Comparison of ENCODE assay signal across 11 cellular contexts in the genomic region with DNA sequence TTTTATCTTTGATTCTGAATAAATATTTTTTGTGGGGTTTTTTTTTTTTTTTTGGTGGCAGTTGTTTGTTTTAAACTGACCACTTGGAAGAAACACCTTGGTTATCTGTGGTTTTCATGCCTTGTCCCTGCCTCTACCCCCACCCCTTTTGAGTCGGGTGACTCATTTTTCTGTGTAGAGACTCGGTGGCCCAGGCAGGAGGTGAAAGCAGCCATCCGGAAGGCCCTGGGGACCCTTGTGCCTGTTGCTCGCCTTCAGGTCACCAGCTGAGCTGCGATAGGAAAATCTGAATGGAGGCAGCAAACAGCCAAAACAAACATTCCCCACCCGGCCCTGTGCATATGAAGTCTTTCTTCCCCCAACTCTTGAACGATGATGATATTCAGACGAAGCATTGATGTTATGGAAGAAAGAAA. TPM values are rescaled to one million over a fixed set of nuclear protein-coding genes. Genes with fewer than 3 reads are reported as not detected.
DNase-seq lines count a peak whose midpoint lies in the region; ATAC-seq lines count a peak whose summit lies in the region.
"Had no signal": no experiment of that assay in that cellular context is flagged by ENCODE, and none has a peak within 500 bp of the region (broad histone marks: within the 10 kb centered on the region; RNA-seq: fewer than 3 reads in every experiment).

No MANE protein-coding gene starts in this region.

- H3K27ac ChIP-seq in HUES48 (ENCODE audit: low read depth, low read length) (peak overlapping the region; percentile 35), stomach smooth muscle (ENCODE audit: low read length) (peak overlapping the region; percentile 95)

- H3K9me3 ChIP-seq in HUES48 (ENCODE audit: control insufficient read depth, insufficient read depth, low read length) (no peaks in the 10 kb centered on the region), stomach smooth muscle (ENCODE audit: control insufficient read depth in 2 of 2, low read length in 2 of 2) (no peaks in the 10 kb centered on the region)
- H3K9me3 ChIP-seq: HAP-1, SK-N-SH had no signal

- H3K9ac ChIP-seq in HUES48 (ENCODE audit: low read depth, low read length) (no peak overlapping the region), stomach smooth muscle (ENCODE audit: low read length in 2 of 2) (no peak overlapping the region)
- H3K9ac ChIP-seq: SK-N-SH had no signal

- H3K9me3 Mint-ChIP-seq in dendritic cell treated with granulocyte-macrophage colony-stimulating factor and Interleukin-4, amounts not matched to agents 40 ng/mL and 50 ng/mL, for 4 days = no peaks in the 10 kb centered on the region

- DNase-seq in lung microvascular endothelial cell (ENCODE audit: low read depth in 2 of 2) (peak; percentile 81 to 90), NCI-H2029 (lab: John Stamatoyannopoulos, UW) (no peak), NCI-H748 treated with DMSO at 0.1 percent for 48 hours (lab: John Stamatoyannopoulos, UW) (no peak), cerebellar nuclear complex (lab: John Stamatoyannopoulos, UW) (no peak)
- DNase-seq: activated CD8-positive, alpha-beta memory T cell treated with anti-CD3 and anti-CD28 coated beads, Interleukin-2, amount 10 ng/mL, durations not matched to agents 7 days and 5 days; SK-N-SH had no signal

- peaks cover 28% of the 10 kb centered on the region for H3K36me3 ChIP-seq in HUES48 (ENCODE audit: control insufficient read depth, insufficient read depth, low read length)
- H3K36me3 ChIP-seq in stomach smooth muscle (ENCODE audit: control insufficient read depth in 2 of 2, insufficient read depth in 2 of 2, low read length in 2 of 2) = peaks cover 30 to 37% of the 10 kb centered on the region in 2 donors

- H3K27me3 ChIP-seq in HUES48 (ENCODE audit: control insufficient read depth, insufficient read depth, low read length) (no peaks in the 10 kb centered on the region), stomach smooth muscle (ENCODE audit: control insufficient read depth in 1 of 2, insufficient read depth in 2 of 2, low read length in 2 of 2) (no peaks in the 10 kb centered on the region)

- H3K27ac Mint-ChIP-seq in dendritic cell treated with granulocyte-macrophage colony-stimulating factor and Interleukin-4, amounts not matched to agents 40 ng/mL and 50 ng/mL, for 4 days = peak overlapping the region; percentile 83

- H3K4me1 Mint-ChIP-seq in dendritic cell treated with granulocyte-macrophage colony-stimulating factor and Interleukin-4, amounts not matched to agents 40 ng/mL and 50 ng/mL, for 4 days (ENCODE audit: low read depth) = peaks cover 91% of the 10 kb centered on the region

- H3K27me3 Mint-ChIP-seq in dendritic cell treated with granulocyte-macrophage colony-stimulating factor and Interleukin-4, amounts not matched to agents 40 ng/mL and 50 ng/mL, for 4 days = no peaks in the 10 kb centered on the region
- H3K27me3 Mint-ChIP-seq: activated CD8-positive, alpha-beta memory T cell treated with anti-CD3 and anti-CD28 coated beads, Interleukin-2, amount 10 ng/mL, durations not matched to agents 7 days and 5 days had no signal

- intact Hi-C loops in dendritic cell treated with granulocyte-macrophage colony-stimulating factor and Interleukin-4, amounts not matched to agents 40 ng/mL and 50 ng/mL, for 4 days (cut with micrococcal nuclease) = no loop called here

- H3K4me3 Mint-ChIP-seq in dendritic cell treated with granulocyte-macrophage colony-stimulating factor and Interleukin-4, amounts not matched to agents 40 ng/mL and 50 ng/mL, for 4 days = no peak overlapping the region
- H3K4me3 Mint-ChIP-seq: activated CD8-positive, alpha-beta memory T cell treated with anti-CD3 and anti-CD28 coated beads, Interleukin-2, amount 10 ng/mL, durations not matched to agents 7 days and 5 days had no signal

- H3K4me1 ChIP-seq in HUES48 (ENCODE audit: control insufficient read depth, insufficient read depth, low read length) (peaks cover 14% of the 10 kb centered on the region), stomach smooth muscle (ENCODE audit: control insufficient read depth, insufficient read depth, low read length) (peaks cover 25% of the 10 kb centered on the region)
- H3K4me1 ChIP-seq: HAP-1 had no signal

- no peak for ATAC-seq in GM21529 (IDR thresholded peaks at IDR 0.05; ENCODE audit: unreplicated experiment)
- ATAC-seq: activated CD8-positive, alpha-beta memory T cell treated with anti-CD3 and anti-CD28 coated beads, Interleukin-2, amount 10 ng/mL, durations not matched to agents 7 days and 5 days had no signal

- peaks cover 67% of the 10 kb centered on the region for H3K36me3 Mint-ChIP-seq in dendritic cell treated with granulocyte-macrophage colony-stimulating factor and Interleukin-4, amounts not matched to agents 40 ng/mL and 50 ng/mL, for 4 days (ENCODE audit: low read depth)

- H3K4me3 ChIP-seq in HUES48 (ENCODE audit: low read depth, low read length) = no peak overlapping the region
- H3K4me3 ChIP-seq in stomach smooth muscle (ENCODE audit: low read length in 2 of 2) = no peak overlapping the region
- H3K4me3 ChIP-seq: HAP-1 had no signal

RNA-seq across cellular contexts. Expression of a gene that starts 22.7 kb away (rescaled TPM):
- not detected in 2 replicates for total RNA-seq in lung microvascular endothelial cell
- total RNA-seq: activated CD8-positive, alpha-beta memory T cell treated with anti-CD3 and anti-CD28 coated beads, Interleukin-2, amount 10 ng/mL, durations not matched to agents 7 days and 5 days had no signal

RNA-seq across cellular contexts. Expression of a gene that starts 39.6 kb away (rescaled TPM):
- total RNA-seq in lung microvascular endothelial cell = 21.8 and 31.2 TPM in 2 replicates

RNA-seq across cellular contexts. Expression of a gene that starts 54.8 kb away (rescaled TPM):
- 0.60 and 0.65 TPM in 2 replicates for total RNA-seq in lung microvascular endothelial cell

Comparison
In these comparisons a context has a peak if more than half of its experiments do, and no peak if none do; other contexts are left out.
1. DNase-seq: peak in lung microvascular endothelial cell (2 of 2); none in NCI-H2029 (single experiment), NCI-H748 treated with DMSO at 0.1 percent for 48 hours (single experiment) and cerebellar nuclear complex (0 of 2).